In the genomic region with DNA sequence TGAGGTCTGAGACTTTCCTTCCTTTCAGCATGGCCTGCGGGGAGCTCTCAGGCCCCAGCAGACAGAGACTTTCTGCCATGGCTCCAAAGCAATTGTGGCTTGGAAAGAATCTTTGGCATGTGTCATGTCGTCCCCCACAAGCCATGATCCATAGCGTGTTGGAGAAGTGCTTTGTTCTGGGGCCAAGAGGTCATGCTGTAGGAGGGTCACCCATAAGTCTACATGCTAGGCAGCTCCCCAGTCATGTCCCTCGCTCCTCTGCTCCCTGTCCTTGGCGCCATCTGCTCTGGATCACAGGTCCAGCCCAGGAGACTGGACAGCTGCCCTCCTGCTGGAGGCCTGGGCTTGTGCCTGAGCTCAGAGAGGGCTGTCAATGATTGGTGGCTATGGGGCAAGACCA, we compare ENCODE assay signal across 16 cellular contexts.
DNase-seq lines count a peak whose midpoint lies in the region; ATAC-seq and TF ChIP-seq lines count a peak whose summit lies in the region.
"Had no signal": no experiment of that assay in that cellular context is flagged by ENCODE, and none has a peak within 500 bp of the region (broad histone marks: within the 10 kb centered on the region; RNA-seq: fewer than 3 reads in every experiment).

No MANE protein-coding gene starts in this region.

- H2BK5ac ChIP-seq in trophoblast cell (ENCODE audit: low read depth, low read length, poor library complexity), result peak overlapping the region; percentile 42

- peak overlapping the region; percentile 8 for H3K14ac ChIP-seq in trophoblast cell (ENCODE audit: low read length)

- no peak for ATAC-seq in HG02571 (IDR thresholded peaks at IDR 0.05; ENCODE audit: unreplicated experiment)
- ATAC-seq in HG03571 (IDR thresholded peaks at IDR 0.05; ENCODE audit: unreplicated experiment), result no peak
- ATAC-seq: activated CD8-positive, alpha-beta T cell treated with anti-CD3 and anti-CD28 coated beads, Interleukin-2, amount 10 ng/mL, durations not matched to agents 7 days and 5 days had no signal

- peaks cover 0 to 2% of the 10 kb centered on the region in 2 experiments for H3K36me3 ChIP-seq in trophoblast cell (ENCODE audit: control insufficient read depth in 1 of 2, insufficient read depth in 2 of 2, low read length in 2 of 2)

- H3K27ac ChIP-seq in trophoblast cell (ENCODE audit: low read depth, low read length), result no peak overlapping the region
- H3K27ac ChIP-seq: dorsolateral prefrontal cortex, KMS-11, SK-N-MC had no signal

- H3K9ac ChIP-seq in trophoblast cell (ENCODE audit: low read length), result no peak overlapping the region
- H3K9ac ChIP-seq: KMS-11 had no signal

- H3K79me2 ChIP-seq in trophoblast cell (ENCODE audit: control insufficient read depth, insufficient read depth, low read length, poor library complexity), result no peaks in the 10 kb centered on the region

- H2BK120ac ChIP-seq in trophoblast cell (ENCODE audit: insufficient read depth, low read length, poor library complexity), result no peak overlapping the region

- no peak overlapping the region for H2AFZ ChIP-seq in trophoblast cell (ENCODE audit: insufficient read depth, low read length, poor library complexity)

- no peak overlapping the region for H3K23ac ChIP-seq in trophoblast cell (ENCODE audit: low read length)

- no peaks in the 10 kb centered on the region for H3K9me3 ChIP-seq in trophoblast cell (ENCODE audit: insufficient read depth, low read depth, low read length)

- no peaks in the 10 kb centered on the region for H3K27me3 ChIP-seq in trophoblast cell (ENCODE audit: insufficient read depth, low read length)

- peaks cover 11 to 21% of the 10 kb centered on the region in 2 experiments for H3K4me1 ChIP-seq in trophoblast cell (ENCODE audit: control insufficient read depth in 1 of 2, insufficient read depth in 2 of 2, low read length in 2 of 2)

- peak; percentile 70 for DNase-seq in AG08396 (ENCODE audit: low spot score)
- peak; percentile 53 for DNase-seq in RPMI7951 (ENCODE audit: low read depth)
- peak; percentile 57 to 59 for DNase-seq in foreskin fibroblast
- DNase-seq in trophoblast cell, result no peak
- DNase-seq in activated CD4-positive, CD25-positive, alpha-beta regulatory T cell treated with anti-CD3 and anti-CD28 coated beads, Interleukin-2, amount 50 U/mL, for 72 hours, result no peak
- DNase-seq in HT-29 (ENCODE audit: low spot score), result no peak
- DNase-seq: activated CD8-positive, alpha-beta T cell treated with anti-CD3 and anti-CD28 coated beads, Interleukin-2, amount 10 ng/mL, durations not matched to agents 7 days and 5 days; activated effector memory CD4-positive, alpha-beta T cell treated with Interleukin-2 at 50 U/mL for 16 hours; Calu3; dorsolateral prefrontal cortex; foreskin melanocyte; NCI-H446 treated with DMSO at 0.1 percent for 48 hours had no signal

- H4K12ac ChIP-seq in trophoblast cell (ENCODE audit: low read depth, low read length), result no peak overlapping the region

- no CpG with 5 or more reads among the region's 5 CpGs for WGBS in trophoblast cell (ENCODE audit: extremely low coverage, insufficient coverage, insufficient read length)

- no peak overlapping the region for H3K18ac ChIP-seq in trophoblast cell (ENCODE audit: low read length)

- H3K4me3 ChIP-seq in foreskin fibroblast (ENCODE audit: low read depth in 1 of 2, low read length in 2 of 2) (no peak overlapping the region), trophoblast cell (ENCODE audit: low read depth, low read length) (no peak overlapping the region)
- H3K4me3 ChIP-seq: dorsolateral prefrontal cortex, SK-N-MC had no signal

- H2AK5ac ChIP-seq in trophoblast cell (ENCODE audit: low read length), result no peak overlapping the region

- no peak overlapping the region for H2BK12ac ChIP-seq in trophoblast cell (ENCODE audit: low read length)

- no peak for TF ChIP-seq CTCF in foreskin fibroblast (IDR thresholded peaks at IDR 0.05; ENCODE audit: low read depth, low read length)

- no peak overlapping the region for H3K4ac ChIP-seq in trophoblast cell (ENCODE audit: low read depth, low read length)

- peaks cover 22% of the 10 kb centered on the region for H3K79me1 ChIP-seq in trophoblast cell (ENCODE audit: low read length)

- H4K8ac ChIP-seq in trophoblast cell (ENCODE audit: low read depth, low read length), result no peak overlapping the region

- H3K4me2 ChIP-seq in trophoblast cell (ENCODE audit: low read length), result no peak overlapping the region
- H3K4me2 ChIP-seq: KMS-11 had no signal

- peak overlapping the region; percentile 42 for H4K91ac ChIP-seq in trophoblast cell (ENCODE audit: low read depth, low read length)

Comparison
In these comparisons a context has a peak if more than half of its experiments do, and no peak if none do; other contexts are left out.
1. DNase-seq: peak in AG08396 (single experiment), RPMI7951 (single experiment) and foreskin fibroblast (2 of 2); none in trophoblast cell (0 of 2), activated CD4-positive, CD25-positive, alpha-beta regulatory T cell treated with anti-CD3 and anti-CD28 coated beads, Interleukin-2, amount 50 U/mL, for 72 hours (single experiment) and HT-29 (single experiment).